ENCODE assay signal across 9 cellular contexts in genomic region chr6:49409951-49410542, GRCh38. TPM values are rescaled to one million over a fixed set of nuclear protein-coding genes. Genes with fewer than 3 reads are reported as not detected.
DNase-seq lines count a peak whose midpoint lies in the region; ATAC-seq, FAIRE-seq and TF ChIP-seq lines count a peak whose summit lies in the region.
"Had no signal": no experiment of that assay in that cellular context is flagged by ENCODE, and none has a peak within 500 bp of the region (broad histone marks: within the 10 kb centered on the region; RNA-seq: fewer than 3 reads in every experiment).

No MANE protein-coding gene starts in this region.

- no peak overlapping the region for H3K14ac ChIP-seq in H1 (ENCODE audit: insufficient read length)

- H3K79me2 ChIP-seq in H1 (ENCODE audit: control insufficient read depth in 1 of 2, insufficient read depth in 2 of 2, low read length in 2 of 2): no peaks in the 10 kb centered on the region

- TF ChIP-seq CTCF in H1 (IDR thresholded peaks at IDR 0.05; ENCODE audit: control extremely low read depth in 1 of 3, insufficient read depth in 1 of 3, low read depth in 1 of 3, low read length in 3 of 3): peak; percentile 14 to 80 (median 63)

- ATAC-seq in GM19468 (IDR thresholded peaks at IDR 0.05; ENCODE audit: extremely low read depth, unreplicated experiment) (peak; percentile 75), HG03565 (IDR thresholded peaks at IDR 0.05; ENCODE audit: unreplicated experiment) (peak; percentile 91)
- ATAC-seq in stimulated activated effector memory CD8-positive, alpha-beta T cell treated with anti-CD3 and anti-CD28 coated beads, Interleukin-12 subunit alpha, Interleukin-12 subunit beta, amount 100 ng/mL, for 72 hours: peak; percentile 57

- no peak overlapping the region for H4K5ac ChIP-seq in H1 (ENCODE audit: insufficient read length, low read depth, low read length)

- H3K18ac ChIP-seq in H1 (ENCODE audit: extremely low read depth, low read length): no peak overlapping the region

- peak; percentile 86 to 88 for TF ChIP-seq RAD21 in H1 (IDR thresholded peaks at IDR 0.05 in 1 of 2, conservative IDR thresholded peaks at IDR 0.05 in 1 of 2; ENCODE audit: low read depth in 2 of 2, low read length in 2 of 2)

- H3K27ac ChIP-seq in H1 (ENCODE audit: low read depth, low read length): no peak overlapping the region

- FAIRE-seq in H1 (lab: Jason Lieb, UNC): peak; percentile 89
- FAIRE-seq: colon had no signal

- no peak overlapping the region for H2AK5ac ChIP-seq in H1 (ENCODE audit: low read depth, low read length)

- no peaks in the 10 kb centered on the region for H3K23me2 ChIP-seq in H1 (ENCODE audit: low read depth, low read length)

- H3K36me3 Mint-ChIP-seq in activated CD4-positive, alpha-beta memory T cell treated with anti-CD3 and anti-CD28 coated beads, Interleukin-2, amount 10 ng/mL, durations not matched to agents 7 days and 5 days (ENCODE audit: low read depth): no peaks in the 10 kb centered on the region
- H3K36me3 Mint-ChIP-seq in stimulated activated effector memory CD8-positive, alpha-beta T cell treated with anti-CD3 and anti-CD28 coated beads, Interleukin-12 subunit alpha, Interleukin-12 subunit beta, amount 100 ng/mL, for 72 hours: no peaks in the 10 kb centered on the region

- no peaks in the 10 kb centered on the region for H3K4me1 ChIP-seq in H1 (replicated peaks in 1 of 4; ENCODE audit: control insufficient read depth in 3 of 4, insufficient read depth in 4 of 4, low read length in 3 of 4)

- DNase-seq in D341Med (ENCODE audit: low spot score): peak; percentile 68
- peak; percentile 83 for DNase-seq in NCI-H748 (lab: John Stamatoyannopoulos, UW; ENCODE audit: unreplicated experiment)
- peak; percentile 58 for DNase-seq in activated CD4-positive, alpha-beta memory T cell treated with anti-CD3 and anti-CD28 coated beads, Interleukin-2, amount 10 ng/mL, durations not matched to agents 7 days and 5 days
- DNase-seq in H1 (ENCODE audit: low read depth in 1 of 2, low spot score in 2 of 2): peak; percentile 25 to 89
- DNase-seq in middle frontal gyrus (ENCODE audit: extremely low spot score, low spot score): peak; percentile 54
- DNase-seq in stimulated activated effector memory CD8-positive, alpha-beta T cell treated with anti-CD3 and anti-CD28 coated beads, Interleukin-12 subunit alpha, Interleukin-12 subunit beta, amount 100 ng/mL, for 72 hours (ENCODE audit: low spot score in 2 of 2): peak; percentile 33 to 75

- no peaks in the 10 kb centered on the region for H3K27me3 ChIP-seq in H1 (replicated peaks in 1 of 4; ENCODE audit: control insufficient read depth in 3 of 4, extremely low read depth in 1 of 4, insufficient read depth in 3 of 4, low read length in 3 of 4)

- no peaks in the 10 kb centered on the region for H3K9me3 ChIP-seq in H1 (ENCODE audit: insufficient read depth in 2 of 2, low read depth in 1 of 2, low read length in 1 of 2)

- no peaks in the 10 kb centered on the region for H3K36me3 ChIP-seq in H1 (ENCODE audit: control insufficient read depth in 2 of 4, insufficient read depth in 4 of 4, low read length in 3 of 4)

- no peak overlapping the region for H3K27ac Mint-ChIP-seq in activated CD4-positive, alpha-beta memory T cell treated with anti-CD3 and anti-CD28 coated beads, Interleukin-2, amount 10 ng/mL, durations not matched to agents 7 days and 5 days
- no peak overlapping the region for H3K27ac Mint-ChIP-seq in stimulated activated effector memory CD8-positive, alpha-beta T cell treated with anti-CD3 and anti-CD28 coated beads, Interleukin-12 subunit alpha, Interleukin-12 subunit beta, amount 100 ng/mL, for 72 hours

- no peaks in the 10 kb centered on the region for H3K27me3 Mint-ChIP-seq in activated CD4-positive, alpha-beta memory T cell treated with anti-CD3 and anti-CD28 coated beads, Interleukin-2, amount 10 ng/mL, durations not matched to agents 7 days and 5 days

- no peak overlapping the region for H3K4me2 ChIP-seq in H1 (ENCODE audit: insufficient read depth in 1 of 2, low read depth in 2 of 2, low read length in 2 of 2)

- no peak overlapping the region for H3K56ac ChIP-seq in H1 (replicated peaks; ENCODE audit: insufficient read length, low read depth, low read length)

- no peak overlapping the region for H2BK20ac ChIP-seq in H1 (ENCODE audit: low read length)

- no peak overlapping the region for H3K4ac ChIP-seq in H1 (replicated peaks; ENCODE audit: insufficient read length, low read depth, low read length)

- H3K79me1 ChIP-seq in H1 (ENCODE audit: low read depth, low read length): no peaks in the 10 kb centered on the region

- no peak overlapping the region for H3K4me3 ChIP-seq in H1 (ENCODE audit: extremely low read depth in 1 of 4, insufficient read depth in 2 of 4, low read depth in 3 of 4, low read length in 4 of 4)

- no peak for TF ChIP-seq EP300 in H1 (IDR thresholded peaks at IDR 0.05; ENCODE audit: borderline replicate concordance in 1 of 2, low read depth in 2 of 2, low read length in 2 of 2)

- CTCF ChIA-PET in activated CD4-positive, alpha-beta memory T cell treated with anti-CD3 and anti-CD28 coated beads, Interleukin-2, amount 10 ng/mL, durations not matched to agents 7 days and 5 days (lab: Charles Lee): interaction anchor here (1.0 to 2.4 kb wide), 9 partner anchors 10 to 1622 kb away, joined by 3 to 16 read pairs (median 6); no protein-coding TSS in a partner anchor
- CTCF ChIA-PET in H1 (lab: Charles Lee; ENCODE audit: partially characterized antibody): interaction anchor here (0.6 to 3.3 kb wide), 26 partner anchors 10 to 1779 kb away, joined by 3 to 18 read pairs (median 3); no protein-coding TSS in a partner anchor

- no peak overlapping the region for H2BK120ac ChIP-seq in H1 (replicated peaks; ENCODE audit: low read depth, low read length)

- WGBS in H1 (ENCODE audit: extremely low coverage in 1 of 2, insufficient coverage in 1 of 2, insufficient read length in 1 of 2, insufficient replicate concordance in 2 of 2, low coverage in 1 of 2, low lambda C conversion rate in 2 of 2, missing lambda C conversion rate in 1 of 2), 2 experiments: 44% methylated on average over 9 of the region's 9 CpGs; no CpG with 5 or more reads in 1 of the 2 experiments

- no peaks in the 10 kb centered on the region for H3K4me1 Mint-ChIP-seq in activated CD4-positive, alpha-beta memory T cell treated with anti-CD3 and anti-CD28 coated beads, Interleukin-2, amount 10 ng/mL, durations not matched to agents 7 days and 5 days
- H3K4me1 Mint-ChIP-seq in stimulated activated effector memory CD8-positive, alpha-beta T cell treated with anti-CD3 and anti-CD28 coated beads, Interleukin-12 subunit alpha, Interleukin-12 subunit beta, amount 100 ng/mL, for 72 hours: no peaks in the 10 kb centered on the region

- no peak overlapping the region for H4K91ac ChIP-seq in H1 (replicated peaks; ENCODE audit: insufficient read length, low read length)

- H3K9ac ChIP-seq in H1 (replicated peaks in 1 of 4; ENCODE audit: extremely low read depth in 1 of 4, low read depth in 3 of 4, low read length in 3 of 4): no peak overlapping the region

- no peaks in the 10 kb centered on the region for H3K9me3 Mint-ChIP-seq in activated CD4-positive, alpha-beta memory T cell treated with anti-CD3 and anti-CD28 coated beads, Interleukin-2, amount 10 ng/mL, durations not matched to agents 7 days and 5 days
- no peaks in the 10 kb centered on the region for H3K9me3 Mint-ChIP-seq in stimulated activated effector memory CD8-positive, alpha-beta T cell treated with anti-CD3 and anti-CD28 coated beads, Interleukin-12 subunit alpha, Interleukin-12 subunit beta, amount 100 ng/mL, for 72 hours

- no peak for TF ChIP-seq POLR2A in H1 (IDR thresholded peaks at IDR 0.05; ENCODE audit: control extremely low read depth in 1 of 2, low read depth in 2 of 2, low read length in 2 of 2)

- no peak overlapping the region for H3K23ac ChIP-seq in H1 (ENCODE audit: insufficient read length)

- no peak overlapping the region for H2BK12ac ChIP-seq in H1 (ENCODE audit: low read depth, low read length)

- H2AFZ ChIP-seq in H1 (ENCODE audit: low read length): peak overlapping the region; percentile 61; the same call in 1 of the 2 replicates

- H4K8ac ChIP-seq in H1 (ENCODE audit: extremely low read depth, insufficient read depth, low read length): no peak overlapping the region

- H3K4me3 Mint-ChIP-seq in activated CD4-positive, alpha-beta memory T cell treated with anti-CD3 and anti-CD28 coated beads, Interleukin-2, amount 10 ng/mL, durations not matched to agents 7 days and 5 days: no peak overlapping the region
- H3K4me3 Mint-ChIP-seq in stimulated activated effector memory CD8-positive, alpha-beta T cell treated with anti-CD3 and anti-CD28 coated beads, Interleukin-12 subunit alpha, Interleukin-12 subunit beta, amount 100 ng/mL, for 72 hours: no peak overlapping the region

- no peak overlapping the region for H2BK15ac ChIP-seq in H1 (ENCODE audit: low read length)

- no peaks in the 10 kb centered on the region for H4K20me1 ChIP-seq in H1 (replicated peaks in 1 of 2; ENCODE audit: control insufficient read depth in 1 of 2, insufficient read depth in 2 of 2, low read length in 2 of 2)

- POLR2A ChIA-PET in activated CD4-positive, alpha-beta memory T cell treated with anti-CD3 and anti-CD28 coated beads, Interleukin-2, amount 10 ng/mL, durations not matched to agents 7 days and 5 days (lab: Charles Lee): no interaction called here
- POLR2A ChIA-PET in H1 (lab: Charles Lee; ENCODE audit: partially characterized antibody): interaction anchor here (0.9 kb wide), 1 partner anchor 67 kb away, joined by 4 read pairs; no protein-coding TSS in a partner anchor

- H2BK5ac ChIP-seq in H1 (ENCODE audit: low read depth, low read length): no peak overlapping the region

RNA-seq across cellular contexts. Expression of gene MMUT, which starts 53.0 kb away (rescaled TPM):
- 10 to 100 TPM; 19.1 to 20.6 TPM for total RNA-seq in activated CD4-positive, alpha-beta memory T cell treated with anti-CD3 and anti-CD28 coated beads, Interleukin-2, amount 10 ng/mL, durations not matched to agents 7 days and 5 days
- total RNA-seq in H1 (2021; fragmentation: NEBNext Ultra II Directional; extraction: Animal tissue kit (Norgen Biotek cat#: 25700)): 11.9 and 13.0 TPM in 2 replicates
- 3.0 and 5.2 TPM in 2 replicates for polyA plus RNA-seq in H1 (2011; rRNA removed)
- 6.6 TPM for polyA plus RNA-seq in H1 (2011; cell fraction: cytosol; rRNA removed)
- 6.3 TPM for polyA plus RNA-seq in H1 (2011; cell fraction: nucleus; rRNA removed)
- 8.3 to 12.6 TPM (median 9.0 TPM) in 4 replicates for polyA plus RNA-seq in H1 (2012, experiment 1 of 2)
- 0.73 TPM for polyA plus RNA-seq in H1 (2012, experiment 2 of 2)
- polyA plus RNA-seq in H1 (2013, experiment 1 of 2): 11.4 TPM
- polyA plus RNA-seq in H1 (2013, experiment 2 of 2): 11.0 TPM
- 8.5 and 11.1 TPM in 2 replicates for polyA minus RNA-seq in H1 (2011; rRNA and poly(A)+ RNA removed)
- polyA minus RNA-seq in H1 (2011; cell fraction: cytosol; rRNA and poly(A)+ RNA removed): 4.4 TPM
- polyA minus RNA-seq in H1 (2011; cell fraction: nucleus; rRNA and poly(A)+ RNA removed): 8.6 TPM

RNA-seq across cellular contexts. Expression of gene CENPQ, which starts 53.1 kb away (rescaled TPM):
- 10 to 100 TPM; 18.0 to 20.8 TPM for total RNA-seq in activated CD4-positive, alpha-beta memory T cell treated with anti-CD3 and anti-CD28 coated beads, Interleukin-2, amount 10 ng/mL, durations not matched to agents 7 days and 5 days
- 19.6 and 19.7 TPM in 2 replicates for total RNA-seq in H1 (2021; fragmentation: NEBNext Ultra II Directional; extraction: Animal tissue kit (Norgen Biotek cat#: 25700))
- polyA plus RNA-seq in H1 (2011; rRNA removed): 4.3 and 9.4 TPM in 2 replicates
- 11.6 TPM for polyA plus RNA-seq in H1 (2011; cell fraction: cytosol; rRNA removed)
- 1.7 TPM for polyA plus RNA-seq in H1 (2011; cell fraction: nucleus; rRNA removed)
- 6.2 to 13.5 TPM (median 7.3 TPM) in 4 replicates for polyA plus RNA-seq in H1 (2012, experiment 1 of 2)
- 3.6 TPM for polyA plus RNA-seq in H1 (2012, experiment 2 of 2)
- 19.1 TPM for polyA plus RNA-seq in H1 (2013, experiment 1 of 2)
- polyA plus RNA-seq in H1 (2013, experiment 2 of 2): 19.5 TPM
- polyA minus RNA-seq in H1 (2011; rRNA and poly(A)+ RNA removed): 3.8 and 6.4 TPM in 2 replicates
- polyA minus RNA-seq in H1 (2011; cell fraction: cytosol; rRNA and poly(A)+ RNA removed): 2.3 TPM
- polyA minus RNA-seq in H1 (2011; cell fraction: nucleus; rRNA and poly(A)+ RNA removed): 13.0 TPM
